In genomic region chr1:98044766-98045165, GRCh38 we compare ENCODE assay signal across 9 cellular contexts.
DNase-seq lines count a peak whose midpoint lies in the region; ATAC-seq and TF ChIP-seq lines count a peak whose summit lies in the region.
"Had no signal": no experiment of that assay in that cellular context is flagged by ENCODE, and none has a peak within 500 bp of the region (broad histone marks: within the 10 kb centered on the region; RNA-seq: fewer than 3 reads in every experiment).

No MANE protein-coding gene starts in this region.

- DNase-seq in CD14-positive monocyte (ENCODE audit: low spot score) (no peak), coronary artery (ENCODE audit: low spot score) (no peak), SK-N-DZ (ENCODE audit: low spot score) (no peak), HAP-1 (ENCODE audit: low spot score in 2 of 2) (no peak)
- no peak for DNase-seq in Jurkat, Clone E6-1 (ENCODE audit: low read depth, low spot score)
- peak in 1 of 10 donors; percentile 47 for DNase-seq in naive thymus-derived CD8-positive, alpha-beta T cell
- DNase-seq: NCI-H1048 had no signal

- peaks cover 40% of the 10 kb centered on the region for H3K4me1 Mint-ChIP-seq in CD14-positive monocyte
- peaks cover 10 to 37% (median 36%) of the 10 kb centered on the region in 4 donors for H3K4me1 Mint-ChIP-seq in naive thymus-derived CD8-positive, alpha-beta T cell

- POLR2A ChIA-PET in naive thymus-derived CD8-positive, alpha-beta T cell (lab: Charles Lee), result no interaction called here

- peaks cover 0 to 22% (median 13%) of the 10 kb centered on the region in 7 donors for H3K9me3 Mint-ChIP-seq in CD14-positive monocyte
- peaks cover 0 to 7% (median 0%) of the 10 kb centered on the region in 9 donors for H3K9me3 Mint-ChIP-seq in naive thymus-derived CD8-positive, alpha-beta T cell

- no peak for ATAC-seq in naive thymus-derived CD8-positive, alpha-beta T cell
- no peak for ATAC-seq in GM21786 (IDR thresholded peaks at IDR 0.05; ENCODE audit: unreplicated experiment)
- ATAC-seq in GM19452 (IDR thresholded peaks at IDR 0.05; ENCODE audit: unreplicated experiment), result no peak

- peak overlapping the region; percentile 46 for H3K4me3 ChIP-seq in Jurkat, Clone E6-1 (ENCODE audit: low read length)
- H3K4me3 ChIP-seq in coronary artery (peak overlapping the region; percentile 70), HAP-1 (no peak overlapping the region)

- H3K36me3 Mint-ChIP-seq in CD14-positive monocyte, result peaks cover 3 to 13% of the 10 kb centered on the region in 2 donors
- peaks cover 0 to 8% (median 5%) of the 10 kb centered on the region in 3 donors for H3K36me3 Mint-ChIP-seq in naive thymus-derived CD8-positive, alpha-beta T cell

- in situ Hi-C loops in HAP-1 (cut with MboI; ENCODE audit: low sequenced_read_pairs), result no loop called here

- intact Hi-C loops in CD14-positive monocyte (cut with micrococcal nuclease), result no loop called here

- H3K27ac Mint-ChIP-seq in CD14-positive monocyte, result no peak overlapping the region
- peak overlapping the region in 1 of 10 donors; percentile 82 for H3K27ac Mint-ChIP-seq in naive thymus-derived CD8-positive, alpha-beta T cell

- H3K27ac ChIP-seq in coronary artery, result no peak overlapping the region

- no peaks in the 10 kb centered on the region for H3K4me1 ChIP-seq in HAP-1

- peaks cover 71 to 72% (median 72%) of the 10 kb centered on the region in 3 donors for H3K27me3 Mint-ChIP-seq in CD14-positive monocyte (ENCODE audit: low read depth in 3 of 3)
- H3K27me3 Mint-ChIP-seq in naive thymus-derived CD8-positive, alpha-beta T cell, result peaks cover 44 to 69% (median 61%) of the 10 kb centered on the region in 5 donors

- H3K27me3 ChIP-seq in HAP-1 (ENCODE audit: low read depth), result peaks cover 52% of the 10 kb centered on the region

- no peaks in the 10 kb centered on the region for H3K9me3 ChIP-seq in HAP-1

- H3K4me3 Mint-ChIP-seq in CD14-positive monocyte, result peak overlapping the region; percentile 71 to 91
- H3K4me3 Mint-ChIP-seq in naive thymus-derived CD8-positive, alpha-beta T cell, result peak overlapping the region; percentile 43 to 82 (median 73)

- TF ChIP-seq CTCF in CD14-positive monocyte (IDR thresholded peaks at IDR 0.05) (no peak), coronary artery (IDR thresholded peaks at IDR 0.05) (no peak)

- no peaks in the 10 kb centered on the region for H3K36me3 ChIP-seq in HAP-1 (replicated peaks)
